Comparison of ENCODE assay signal across 8 cellular contexts in the genomic region with DNA sequence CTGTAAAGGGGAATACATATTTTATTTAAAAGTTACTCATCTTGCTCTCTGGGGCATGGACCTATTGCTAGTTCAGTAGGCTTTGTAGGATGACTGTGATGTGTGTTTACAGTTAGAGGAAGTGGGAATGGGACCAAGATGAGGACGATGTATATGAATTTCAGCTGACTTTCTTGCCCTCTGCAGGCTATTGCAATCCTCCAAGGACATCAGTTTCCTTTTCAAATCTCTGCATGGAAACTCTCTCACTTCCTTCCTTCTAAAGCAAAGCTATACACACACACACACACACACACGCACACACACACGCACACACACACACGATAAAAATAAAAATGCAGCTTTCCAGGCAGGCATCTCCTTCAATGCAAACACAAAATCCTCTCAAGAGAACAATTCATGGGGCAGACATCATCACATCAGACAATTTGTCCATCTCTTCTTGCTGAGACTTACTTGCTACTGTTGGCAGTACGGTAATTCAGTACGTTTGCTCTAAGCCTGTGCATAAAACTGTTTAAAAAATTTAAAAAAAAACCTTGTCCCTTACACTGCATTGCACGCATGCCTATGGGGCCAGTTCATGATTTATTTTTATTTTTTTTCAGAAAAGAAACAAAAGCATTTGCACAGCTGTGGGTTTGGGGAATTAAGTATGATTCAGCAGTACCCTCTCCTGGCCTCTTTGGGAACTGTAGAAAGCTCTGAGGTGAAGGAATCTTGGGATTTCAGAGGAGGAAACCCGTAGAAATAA. TPM values are rescaled to one million over a fixed set of nuclear protein-coding genes. Genes with fewer than 3 reads are reported as not detected.
DNase-seq lines count a peak whose midpoint lies in the region; ATAC-seq and TF ChIP-seq lines count a peak whose summit lies in the region.

No MANE protein-coding gene starts in this region.

- no peaks in the 10 kb centered on the region for H3K36me3 ChIP-seq in kidney epithelial cell (ENCODE audit: control insufficient read depth, insufficient read depth, low read length)
- H3K36me3 ChIP-seq in stomach = no peaks in the 10 kb centered on the region

- TF ChIP-seq CTCF in GM13976 (IDR thresholded peaks at IDR 0.05; ENCODE audit: borderline replicate concordance, control extremely low read depth, extremely low read depth, insufficient read depth, missing control alignments) = peak; percentile 17
- peak; percentile 69 for TF ChIP-seq CTCF in kidney epithelial cell (IDR thresholded peaks at IDR 0.05; ENCODE audit: insufficient read depth, low read length, poor library complexity, severe bottlenecking)
- peak in 5 of 7 experiments; percentile 47 to 79 (median 70) for TF ChIP-seq CTCF in stomach (IDR thresholded peaks at IDR 0.05)

- peak; percentile 67 for DNase-seq in Ammon's horn (ENCODE audit: low spot score)
- no peak for DNase-seq in GM13976 (ENCODE audit: low spot score)
- peak; percentile 49 for DNase-seq in NOMO-1 treated with DMSO at 0.1 percent for 48 hours (lab: John Stamatoyannopoulos, UW; ENCODE audit: unreplicated experiment)
- DNase-seq in T47D (ENCODE audit: low read depth in 1 of 2, low spot score in 1 of 2) = peak; percentile 36 to 47
- DNase-seq in kidney epithelial cell (ENCODE audit: low read depth) = no peak
- no peak for DNase-seq in stomach
- no peak for DNase-seq in NCI-H187 (lab: John Stamatoyannopoulos, UW)

- no peak overlapping the region for H3K4me3 ChIP-seq in kidney epithelial cell (ENCODE audit: low read depth, low read length)
- peak overlapping the region in 2 of 4 donors; percentile 23 to 28 for H3K4me3 ChIP-seq in stomach

- in situ Hi-C loops in GM13976 (cut with MboI; ENCODE audit: low sequenced_read_pairs, unreplicated experiment) = no loop called here
- in situ Hi-C loops in T47D (cut with HindIII; ENCODE audit: low pct_unique_long_range_greater_than_20kb, low sequenced_read_pairs) = no loop called here

- WGBS in stomach, 5 donors = 7 to 20% (median 15%) methylated on average over 8 of the region's 8 CpGs

- intact Hi-C loops in stomach (cut with DNase I; ENCODE audit: low total_unique reads) = no loop called here

- H3K27me3 ChIP-seq in kidney epithelial cell (ENCODE audit: control insufficient read depth, insufficient read depth, low read length) = no peaks in the 10 kb centered on the region
- no peaks in the 10 kb centered on the region for H3K27me3 ChIP-seq in stomach

- peaks cover 0 to 26% (median 13%) of the 10 kb centered on the region in 4 donors for H3K4me1 ChIP-seq in stomach

- H3K9me3 ChIP-seq in stomach = no peaks in the 10 kb centered on the region

- no peak for TF ChIP-seq EP300 in stomach (IDR thresholded peaks at IDR 0.05)

- no peak for ATAC-seq in GM21390 (IDR thresholded peaks at IDR 0.05; ENCODE audit: unreplicated experiment)

- H3K27ac ChIP-seq in stomach = peak overlapping the region in 3 of 5 donors; percentile 20 to 28 (median 26)

- no peak for TF ChIP-seq POLR2A in stomach (IDR thresholded peaks at IDR 0.05)

RNA-seq across cellular contexts. Expression of a gene that starts 27.2 kb away (rescaled TPM):
- total RNA-seq in kidney epithelial cell (not detected in 2 replicates), stomach (1 to 10 TPM in 2 of 5 donors, under 1 TPM in 1, not detected in 2; 0.29 to 9.3 (median 1.5) TPM)
- polyA plus RNA-seq in stomach = under 1 TPM in 2 of 3 donors, not detected in 1; 0.31 to 0.33 TPM

RNA-seq across cellular contexts. Expression of a gene that starts 41.8 kb away (rescaled TPM):
- total RNA-seq in kidney epithelial cell (not detected in 2 replicates), stomach (1 to 10 TPM in 1 of 5 donors, not detected in 4; 2.0 TPM)
- polyA plus RNA-seq in stomach = 1 to 10 TPM in 1 of 3 donors, not detected in 2; 1.1 TPM

Comparison
In these comparisons a context has a peak if more than half of its experiments do, and no peak if none do; other contexts are left out.
1. DNase-seq: peak in Ammon's horn (single experiment), NOMO-1 treated with DMSO at 0.1 percent for 48 hours (single experiment) and T47D (2 of 2); none in GM13976 (single experiment), kidney epithelial cell (single experiment), stomach (single experiment) and NCI-H187 (0 of 2).
2. CTCF ChIP-seq: peak in every context shown above with its lines; median percentile 70 in stomach; 69 in kidney epithelial cell; 17 in GM13976.